ENCODE assay signal across 7 cellular contexts in the genomic region with DNA sequence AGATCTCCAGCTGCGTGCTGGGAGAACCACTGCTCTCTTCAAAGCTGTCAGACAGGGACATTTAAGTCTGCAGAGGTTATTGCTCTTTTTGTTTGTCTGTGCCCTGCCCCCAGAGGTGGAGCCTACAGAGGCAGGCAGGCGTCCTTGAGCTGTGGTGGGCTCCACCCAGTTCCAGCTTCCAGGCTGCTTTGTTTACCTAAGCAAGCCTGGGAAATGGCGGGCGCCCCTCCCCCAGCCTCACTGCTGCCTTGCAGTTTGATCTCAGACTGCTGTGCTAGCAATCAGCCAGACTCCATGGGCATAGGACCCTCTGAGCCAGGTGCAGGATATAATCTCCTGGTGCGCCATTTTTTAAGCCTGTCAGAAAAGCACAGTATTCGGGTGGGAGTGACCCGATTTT.
DNase-seq lines count a peak whose midpoint lies in the region; ATAC-seq, FAIRE-seq and TF ChIP-seq lines count a peak whose summit lies in the region.
"Not testable (repeated sequence)": the region's sequence is repeated elsewhere in the genome, so short reads cannot be mapped to it uniquely, and the experiment has no call there.

No MANE protein-coding gene starts in this region.

- H3K9me3 Mint-ChIP-seq in Caco-2 (ENCODE audit: unreplicated experiment) = peaks cover 19% of the 10 kb centered on the region
- H3K9me3 Mint-ChIP-seq in WTC11 = peaks cover 28% of the 10 kb centered on the region

- not testable (repeated sequence) for H3K27me3 ChIP-seq in Caco-2 (replicated peaks; ENCODE audit: control insufficient read depth, insufficient read depth, low read length); colonic mucosa; HepG2 (ENCODE audit: control insufficient read depth in 1 of 2, insufficient read depth in 2 of 2, low read length in 2 of 2); transverse colon

- not testable (repeated sequence) for TF ChIP-seq RAD21 in A549 (conservative IDR thresholded peaks at IDR 0.05 in 1 of 2, IDR thresholded peaks at IDR 0.05 in 1 of 2); HepG2 (CRISPR knock-in tag; IDR thresholded peaks at IDR 0.05)

- H3K9me3 ChIP-seq in A549; Caco-2; colonic mucosa; HepG2 (ENCODE audit: low read length); mucosa of descending colon; transverse colon: not testable (repeated sequence)

- H3K4me3 ChIP-seq in A549; Caco-2 (ENCODE audit: low read depth, low read length); colonic mucosa; HepG2 (replicated peaks in 1 of 3; ENCODE audit: insufficient read depth in 1 of 3, low read depth in 2 of 3, low read length in 3 of 3); mucosa of descending colon; transverse colon: not testable (repeated sequence)

- H3K36me3 ChIP-seq in Caco-2 (ENCODE audit: control insufficient read depth, insufficient read depth, low read length); colonic mucosa; HepG2 (replicated peaks in 1 of 2; ENCODE audit: control insufficient read depth in 1 of 2, insufficient read depth in 2 of 2, low read length in 2 of 2); mucosa of descending colon (ENCODE audit: low read depth); transverse colon: not testable (repeated sequence)

- not testable (repeated sequence) for H4K20me1 ChIP-seq in HepG2 (ENCODE audit: insufficient read depth, low read length)

- peak overlapping the region; percentile 33 for H3K4me3 Mint-ChIP-seq in Caco-2 (ENCODE audit: unreplicated experiment)
- H3K4me3 Mint-ChIP-seq in WTC11 = not testable (repeated sequence)

- not testable (repeated sequence) for DNase-seq in A549 (ENCODE audit: low read depth in 1 of 2, low spot score in 1 of 2); HepG2 (ENCODE audit: low spot score)
- DNase-seq in Caco-2 (peak; percentile 11 to 40), WTC11 (ENCODE audit: low spot score) (peak; percentile 16), colonic mucosa (peak; percentile 51), mucosa of descending colon (peak; percentile 54 to 57 (median 56)), transverse colon (peak; percentile 22)

- not testable (repeated sequence) for TF ChIP-seq EP300 in A549 (IDR thresholded peaks at IDR 0.05); HepG2 (IDR thresholded peaks at IDR 0.05; ENCODE audit: low read depth in 2 of 2, low read length in 2 of 2); HepG2 (CRISPR knock-in tag; IDR thresholded peaks at IDR 0.05; ENCODE audit: borderline replicate concordance); transverse colon (IDR thresholded peaks at IDR 0.05; ENCODE audit: low read depth)

- FAIRE-seq in A549 (lab: Jason Lieb, UNC); HepG2 (lab: Jason Lieb, UNC): not testable (repeated sequence)

- intact Hi-C loops in Caco-2 (cut with micrococcal nuclease; ENCODE audit: unreplicated experiment); colonic mucosa (cut with DNase I); HepG2 (cut with micrococcal nuclease; ENCODE audit: unreplicated experiment); mucosa of descending colon (cut with DNase I, micrococcal nuclease); transverse colon (cut with DNase I; ENCODE audit: low total_unique reads): not testable (repeated sequence)

- not testable (repeated sequence) for TF ChIP-seq POLR2A in A549 (IDR thresholded peaks at IDR 0.05; ENCODE audit: low read length); HepG2 (IDR thresholded peaks at IDR 0.05; ENCODE audit: insufficient read depth in 1 of 2, low read depth in 2 of 2, low read length in 2 of 2); transverse colon (IDR thresholded peaks at IDR 0.05)

- not testable (repeated sequence) for H3K36me3 Mint-ChIP-seq in Caco-2 (ENCODE audit: insufficient read depth, unreplicated experiment)
- H3K36me3 Mint-ChIP-seq in WTC11 = peaks cover 25% of the 10 kb centered on the region

- whole genome bisulfite sequencing in A549 (ENCODE audit: missing lambda C conversion rate) = 48% methylated on average over 4 of the region's 7 CpGs
- WGBS in HepG2 (ENCODE audit: low lambda C conversion rate) = 33% methylated on average over 1 of the region's 7 CpGs
- 71% methylated on average over 7 of the region's 7 CpGs; no CpG with 5 or more reads in 1 of the 2 donors for WGBS in transverse colon (ENCODE audit: low coverage in 1 of 2), 2 donors

- H3K27me3 Mint-ChIP-seq in Caco-2 (ENCODE audit: insufficient read depth, unreplicated experiment); WTC11 (ENCODE audit: low read depth): not testable (repeated sequence)

- H3K27ac ChIP-seq in A549 = 0 out of 6 replicates have a peak overlapping the region, but pooled peaks of 1 of the 2 experiments have one; percentile 35
- H3K27ac ChIP-seq in colonic mucosa; HepG2 (ENCODE audit: extremely low read length, insufficient read depth, low read length); transverse colon: not testable (repeated sequence)

- H2AFZ ChIP-seq in HepG2 (ENCODE audit: low read length) = not testable (repeated sequence)

- H3K4me2 ChIP-seq in A549 = peak overlapping the region; percentile 42; the same call in 1 of the 3 replicates
- peak overlapping the region; percentile 36; the same call in 1 of the 2 replicates for H3K4me2 ChIP-seq in HepG2 (ENCODE audit: low read depth, low read length)

- ATAC-seq in A549, WTC11, HepG2, mucosa of descending colon: not testable (repeated sequence)

- not testable (repeated sequence) for H3K4me1 Mint-ChIP-seq in Caco-2 (ENCODE audit: low read depth, unreplicated experiment); WTC11

- in situ Hi-C loops in HepG2 (cut with HindIII; ENCODE audit: extremely low pct_ligation_motif_present, low pct_unique_long_range_greater_than_20kb); transverse colon (cut with MboI; ENCODE audit: low pct_ligation_motif_present in 1 of 4, low pct_unique_long_range_greater_than_20kb in 1 of 4, low sequenced_read_pairs in 3 of 4): not testable (repeated sequence)

- not testable (repeated sequence) for H3K9ac ChIP-seq in colonic mucosa (ENCODE audit: low read depth in 2 of 2, low read length in 2 of 2); HepG2 (ENCODE audit: insufficient read depth, low read depth, low read length)

- not testable (repeated sequence) for H3K79me2 ChIP-seq in HepG2 (ENCODE audit: insufficient read depth, low read length)

- CTCF ChIA-PET in A549 (lab: Yijun Ruan, JAX); Caco-2 (lab: Charles Lee); WTC11 (lab: Charles Lee); HepG2 (lab: Yijun Ruan, JAX; ENCODE audit: low intra/inter-chr PET ratio, low total read pairs): not testable (repeated sequence)

- BruUV-seq in Caco-2 (replicated peaks; lab: Mats Ljungman, UMichigan); HepG2 (replicated peaks; lab: Mats Ljungman, UMichigan): not testable (repeated sequence)

- peaks cover 11% of the 10 kb centered on the region; the same call in 2 of the 3 replicates for H3K4me1 ChIP-seq in A549
- H3K4me1 ChIP-seq in Caco-2; colonic mucosa; HepG2 (ENCODE audit: insufficient read depth, low read length); mucosa of descending colon (ENCODE audit: low read depth); transverse colon: not testable (repeated sequence)

- not testable (repeated sequence) for H3K27ac Mint-ChIP-seq in Caco-2 (ENCODE audit: unreplicated experiment); WTC11

- TF ChIP-seq CTCF in A549 (IDR thresholded peaks at IDR 0.05); Caco-2 (IDR thresholded peaks at IDR 0.05; ENCODE audit: insufficient read depth in 1 of 2, low read depth in 1 of 2, low read length in 1 of 2, severe bottlenecking in 1 of 2, unreplicated experiment in 1 of 2); WTC11 (IDR thresholded peaks at IDR 0.05); colonic mucosa (IDR thresholded peaks at IDR 0.05); HepG2 (CRISPR knock-in tag; IDR thresholded peaks at IDR 0.05); mucosa of descending colon (IDR thresholded peaks at IDR 0.05); transverse colon (IDR thresholded peaks at IDR 0.05): not testable (repeated sequence)

- POLR2A ChIA-PET in A549 (lab: Yijun Ruan, JAX); Caco-2 (lab: Charles Lee); WTC11 (lab: Charles Lee); HepG2 (lab: Yijun Ruan, JAX): not testable (repeated sequence)
